In genomic region chr21:27390384-27390783, GRCh38 we compare ENCODE assay signal across 1 cellular context.
TF ChIP-seq lines count a peak whose summit lies in the region.

No MANE protein-coding gene starts in this region.

TF ChIP-seq in GM23338, 12 proteins besides CTCF, POLR2A, EP300 and RAD21 (continued from another document):
- TF ChIP-seq ZNF462 (CRISPR knock-in tag; IDR thresholded peaks at IDR 0.05): no peak
TF ChIP-seq in GM23338: peak in this region for 0.
